ENCODE assay signal across 1 cellular context in the genomic region with DNA sequence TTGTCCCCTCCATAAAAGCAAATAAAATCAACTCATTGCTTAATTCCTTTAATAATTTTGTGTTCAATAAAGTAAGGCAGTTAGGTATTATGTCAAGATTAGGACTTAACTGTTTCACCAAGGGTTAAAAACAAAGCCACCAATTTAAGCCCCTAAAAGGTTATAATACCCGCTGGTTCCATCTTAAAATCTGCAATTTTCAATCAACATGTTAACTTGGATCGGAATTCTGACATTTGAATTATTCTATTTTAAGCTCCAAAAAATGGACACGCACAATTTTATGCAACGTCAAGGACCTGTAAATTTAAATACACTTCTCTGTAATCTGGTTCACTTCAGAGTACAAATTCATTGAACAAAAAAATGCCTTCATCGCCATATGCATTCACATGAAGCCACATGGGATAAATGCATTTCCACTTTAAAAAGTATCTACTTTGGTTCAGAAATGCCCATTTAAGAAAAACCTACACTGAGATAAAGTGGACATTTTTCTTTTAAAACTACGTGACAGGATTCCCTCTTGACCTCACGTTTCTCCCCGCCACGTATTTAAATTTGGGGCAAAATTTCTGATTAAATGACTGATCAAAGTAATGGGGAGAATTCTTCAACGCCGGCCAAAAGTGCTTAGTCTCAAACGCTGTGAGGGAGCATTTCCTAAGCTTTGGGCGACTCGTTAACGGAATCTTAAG.
A peak's percentile ranks its signal among the peaks of the same experiment; 100 is the strongest.
TF ChIP-seq lines count a peak whose summit lies in the region.

No MANE protein-coding gene starts in this region.

TF ChIP-seq in K562, 482 proteins besides CTCF, POLR2A, EP300 and RAD21 (continued from another document and continues in another):
- TF ChIP-seq, protein P1, sequence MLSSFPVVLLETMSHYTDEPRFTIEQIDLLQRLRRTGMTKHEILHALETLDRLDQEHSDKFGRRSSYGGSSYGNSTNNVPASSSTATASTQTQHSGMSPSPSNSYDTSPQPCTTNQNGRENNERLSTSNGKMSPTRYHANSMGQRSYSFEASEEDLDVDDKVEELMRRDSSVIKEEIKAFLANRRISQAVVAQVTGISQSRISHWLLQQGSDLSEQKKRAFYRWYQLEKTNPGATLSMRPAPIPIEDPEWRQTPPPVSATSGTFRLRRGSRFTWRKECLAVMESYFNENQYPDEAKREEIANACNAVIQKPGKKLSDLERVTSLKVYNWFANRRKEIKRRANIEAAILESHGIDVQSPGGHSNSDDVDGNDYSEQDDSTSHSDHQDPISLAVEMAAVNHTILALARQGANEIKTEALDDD (IDR thresholded peaks at IDR 0.05): peak; percentile 31; the same call in 1 of the 2 replicates
- TF ChIP-seq MXI1 (IDR thresholded peaks at IDR 0.05; ENCODE audit: low read depth, low read length): no peak
- TF ChIP-seq ATF7 (IDR thresholded peaks at IDR 0.05): no peak
- no peak for TF ChIP-seq SMARCA5 (IDR thresholded peaks at IDR 0.05)
- TF ChIP-seq ZNF780A (CRISPR knock-in tag; IDR thresholded peaks at IDR 0.05): 0 out of 2 replicates have a peak, but pooled peaks have one; percentile 29
- no peak for TF ChIP-seq ETV1 (tag; conservative IDR thresholded peaks at IDR 0.05; ENCODE audit: low read depth)
- TF ChIP-seq TAF9B (IDR thresholded peaks at IDR 0.05; ENCODE audit: partially characterized antibody): no peak
- TF ChIP-seq, protein P2, sequence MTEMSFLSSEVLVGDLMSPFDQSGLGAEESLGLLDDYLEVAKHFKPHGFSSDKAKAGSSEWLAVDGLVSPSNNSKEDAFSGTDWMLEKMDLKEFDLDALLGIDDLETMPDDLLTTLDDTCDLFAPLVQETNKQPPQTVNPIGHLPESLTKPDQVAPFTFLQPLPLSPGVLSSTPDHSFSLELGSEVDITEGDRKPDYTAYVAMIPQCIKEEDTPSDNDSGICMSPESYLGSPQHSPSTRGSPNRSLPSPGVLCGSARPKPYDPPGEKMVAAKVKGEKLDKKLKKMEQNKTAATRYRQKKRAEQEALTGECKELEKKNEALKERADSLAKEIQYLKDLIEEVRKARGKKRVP (CRISPR knock-in tag; IDR thresholded peaks at IDR 0.05): no peak
- TF ChIP-seq ZNF3 (CRISPR knock-in tag; IDR thresholded peaks at IDR 0.05): 0 out of 2 replicates have a peak, but pooled peaks have one; percentile 57
- peak; percentile 38 for TF ChIP-seq NFIC (IDR thresholded peaks at IDR 0.05)
- no peak for TF ChIP-seq JUND (IDR thresholded peaks at IDR 0.05; ENCODE audit: borderline replicate concordance, low read depth, low read length)
- TF ChIP-seq JUND (tag; IDR thresholded peaks at IDR 0.05; ENCODE audit: borderline replicate concordance, low read depth, low read length): no peak
- TF ChIP-seq ZC3H11A (IDR thresholded peaks at IDR 0.05; ENCODE audit: low read depth, low read length): no peak
- TF ChIP-seq, protein P3, sequence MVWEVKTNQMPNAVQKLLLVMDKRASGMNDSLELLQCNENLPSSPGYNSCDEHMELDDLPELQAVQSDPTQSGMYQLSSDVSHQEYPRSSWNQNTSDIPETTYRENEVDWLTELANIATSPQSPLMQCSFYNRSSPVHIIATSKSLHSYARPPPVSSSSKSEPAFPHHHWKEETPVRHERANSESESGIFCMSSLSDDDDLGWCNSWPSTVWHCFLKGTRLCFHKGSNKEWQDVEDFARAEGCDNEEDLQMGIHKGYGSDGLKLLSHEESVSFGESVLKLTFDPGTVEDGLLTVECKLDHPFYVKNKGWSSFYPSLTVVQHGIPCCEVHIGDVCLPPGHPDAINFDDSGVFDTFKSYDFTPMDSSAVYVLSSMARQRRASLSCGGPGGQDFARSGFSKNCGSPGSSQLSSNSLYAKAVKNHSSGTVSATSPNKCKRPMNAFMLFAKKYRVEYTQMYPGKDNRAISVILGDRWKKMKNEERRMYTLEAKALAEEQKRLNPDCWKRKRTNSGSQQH (CRISPR knock-in tag; IDR thresholded peaks at IDR 0.05): no peak
- TF ChIP-seq SIN3A (IDR thresholded peaks at IDR 0.05; ENCODE audit: borderline replicate concordance in 2 of 2, control insufficient read depth in 1 of 2, low read depth in 2 of 2, low read length in 2 of 2): 0 out of 4 replicates have a peak, but pooled peaks of 1 of the 2 experiments have one; percentile 34
- TF ChIP-seq POU5F1 (IDR thresholded peaks at IDR 0.05; ENCODE audit: borderline replicate concordance, low read depth, low read length, partially characterized antibody): no peak
- TF ChIP-seq, protein P4, sequence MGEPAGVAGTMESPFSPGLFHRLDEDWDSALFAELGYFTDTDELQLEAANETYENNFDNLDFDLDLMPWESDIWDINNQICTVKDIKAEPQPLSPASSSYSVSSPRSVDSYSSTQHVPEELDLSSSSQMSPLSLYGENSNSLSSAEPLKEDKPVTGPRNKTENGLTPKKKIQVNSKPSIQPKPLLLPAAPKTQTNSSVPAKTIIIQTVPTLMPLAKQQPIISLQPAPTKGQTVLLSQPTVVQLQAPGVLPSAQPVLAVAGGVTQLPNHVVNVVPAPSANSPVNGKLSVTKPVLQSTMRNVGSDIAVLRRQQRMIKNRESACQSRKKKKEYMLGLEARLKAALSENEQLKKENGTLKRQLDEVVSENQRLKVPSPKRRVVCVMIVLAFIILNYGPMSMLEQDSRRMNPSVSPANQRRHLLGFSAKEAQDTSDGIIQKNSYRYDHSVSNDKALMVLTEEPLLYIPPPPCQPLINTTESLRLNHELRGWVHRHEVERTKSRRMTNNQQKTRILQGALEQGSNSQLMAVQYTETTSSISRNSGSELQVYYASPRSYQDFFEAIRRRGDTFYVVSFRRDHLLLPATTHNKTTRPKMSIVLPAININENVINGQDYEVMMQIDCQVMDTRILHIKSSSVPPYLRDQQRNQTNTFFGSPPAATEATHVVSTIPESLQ (CRISPR knock-in tag; IDR thresholded peaks at IDR 0.05): no peak
- TF ChIP-seq DDX20 (tag; IDR thresholded peaks at IDR 0.05; ENCODE audit: low read depth): no peak
- TF ChIP-seq, protein P5, sequence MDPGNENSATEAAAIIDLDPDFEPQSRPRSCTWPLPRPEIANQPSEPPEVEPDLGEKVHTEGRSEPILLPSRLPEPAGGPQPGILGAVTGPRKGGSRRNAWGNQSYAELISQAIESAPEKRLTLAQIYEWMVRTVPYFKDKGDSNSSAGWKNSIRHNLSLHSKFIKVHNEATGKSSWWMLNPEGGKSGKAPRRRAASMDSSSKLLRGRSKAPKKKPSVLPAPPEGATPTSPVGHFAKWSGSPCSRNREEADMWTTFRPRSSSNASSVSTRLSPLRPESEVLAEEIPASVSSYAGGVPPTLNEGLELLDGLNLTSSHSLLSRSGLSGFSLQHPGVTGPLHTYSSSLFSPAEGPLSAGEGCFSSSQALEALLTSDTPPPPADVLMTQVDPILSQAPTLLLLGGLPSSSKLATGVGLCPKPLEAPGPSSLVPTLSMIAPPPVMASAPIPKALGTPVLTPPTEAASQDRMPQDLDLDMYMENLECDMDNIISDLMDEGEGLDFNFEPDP (CRISPR knock-in tag; IDR thresholded peaks at IDR 0.05): peak; percentile 58; the same call in 1 of the 2 replicates
- TF ChIP-seq PRPF4 (IDR thresholded peaks at IDR 0.05; ENCODE audit: insufficient read depth, low read depth, low read length, poor library complexity, severe bottlenecking): no peak
- TF ChIP-seq, protein P6, sequence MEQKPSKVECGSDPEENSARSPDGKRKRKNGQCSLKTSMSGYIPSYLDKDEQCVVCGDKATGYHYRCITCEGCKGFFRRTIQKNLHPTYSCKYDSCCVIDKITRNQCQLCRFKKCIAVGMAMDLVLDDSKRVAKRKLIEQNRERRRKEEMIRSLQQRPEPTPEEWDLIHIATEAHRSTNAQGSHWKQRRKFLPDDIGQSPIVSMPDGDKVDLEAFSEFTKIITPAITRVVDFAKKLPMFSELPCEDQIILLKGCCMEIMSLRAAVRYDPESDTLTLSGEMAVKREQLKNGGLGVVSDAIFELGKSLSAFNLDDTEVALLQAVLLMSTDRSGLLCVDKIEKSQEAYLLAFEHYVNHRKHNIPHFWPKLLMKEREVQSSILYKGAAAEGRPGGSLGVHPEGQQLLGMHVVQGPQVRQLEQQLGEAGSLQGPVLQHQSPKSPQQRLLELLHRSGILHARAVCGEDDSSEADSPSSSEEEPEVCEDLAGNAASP (IDR thresholded peaks at IDR 0.05): no peak
- peak; percentile 77 for TF ChIP-seq BRD9 (IDR thresholded peaks at IDR 0.05; ENCODE audit: low read depth, partially characterized antibody)
- TF ChIP-seq NEUROD1 (IDR thresholded peaks at IDR 0.05; ENCODE audit: borderline replicate concordance, low read depth, low read length, partially characterized antibody): no peak
- TF ChIP-seq FOXP1 (CRISPR knock-in tag; IDR thresholded peaks at IDR 0.05): no peak
- no peak for TF ChIP-seq MIER1 (IDR thresholded peaks at IDR 0.05; ENCODE audit: low read depth)
- TF ChIP-seq POLR3G (IDR thresholded peaks at IDR 0.05; ENCODE audit: extremely low read depth, insufficient read length, insufficient replicate concordance): no peak
- no peak for TF ChIP-seq ELF2 (CRISPR knock-in tag; IDR thresholded peaks at IDR 0.05)
- no peak for TF ChIP-seq SREBF2 (CRISPR knock-in tag; IDR thresholded peaks at IDR 0.05)
- no peak for TF ChIP-seq RCOR1 (IDR thresholded peaks at IDR 0.05; ENCODE audit: borderline replicate concordance in 1 of 2, low read depth in 2 of 2, low read length in 2 of 2)
- TF ChIP-seq, protein P7, sequence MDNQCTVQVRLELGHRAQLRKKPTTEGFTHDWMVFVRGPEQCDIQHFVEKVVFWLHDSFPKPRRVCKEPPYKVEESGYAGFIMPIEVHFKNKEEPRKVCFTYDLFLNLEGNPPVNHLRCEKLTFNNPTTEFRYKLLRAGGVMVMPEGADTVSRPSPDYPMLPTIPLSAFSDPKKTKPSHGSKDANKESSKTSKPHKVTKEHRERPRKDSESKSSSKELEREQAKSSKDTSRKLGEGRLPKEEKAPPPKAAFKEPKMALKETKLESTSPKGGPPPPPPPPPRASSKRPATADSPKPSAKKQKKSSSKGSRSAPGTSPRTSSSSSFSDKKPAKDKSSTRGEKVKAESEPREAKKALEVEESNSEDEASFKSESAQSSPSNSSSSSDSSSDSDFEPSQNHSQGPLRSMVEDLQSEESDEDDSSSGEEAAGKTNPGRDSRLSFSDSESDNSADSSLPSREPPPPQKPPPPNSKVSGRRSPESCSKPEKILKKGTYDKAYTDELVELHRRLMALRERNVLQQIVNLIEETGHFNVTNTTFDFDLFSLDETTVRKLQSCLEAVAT (IDR thresholded peaks at IDR 0.05): peak in 1 of 2 experiments; percentile 53; a peak in 3 of 4 replicates
- TF ChIP-seq, protein P8, sequence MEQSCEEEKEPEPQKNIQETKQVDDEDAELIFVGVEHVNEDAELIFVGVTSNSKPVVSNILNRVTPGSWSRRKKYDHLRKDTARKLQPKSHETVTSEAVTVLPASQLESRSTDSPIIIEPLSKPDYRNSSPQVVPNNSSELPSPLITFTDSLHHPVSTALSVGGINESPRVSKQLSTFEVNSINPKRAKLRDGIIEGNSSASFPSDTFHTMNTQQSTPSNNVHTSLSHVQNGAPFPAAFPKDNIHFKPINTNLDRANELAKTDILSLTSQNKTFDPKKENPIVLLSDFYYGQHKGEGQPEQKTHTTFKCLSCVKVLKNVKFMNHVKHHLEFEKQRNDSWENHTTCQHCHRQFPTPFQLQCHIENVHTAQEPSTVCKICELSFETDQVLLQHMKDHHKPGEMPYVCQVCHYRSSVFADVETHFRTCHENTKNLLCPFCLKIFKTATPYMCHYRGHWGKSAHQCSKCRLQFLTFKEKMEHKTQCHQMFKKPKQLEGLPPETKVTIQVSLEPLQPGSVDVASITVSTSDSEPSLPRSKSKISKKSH (CRISPR knock-in tag; IDR thresholded peaks at IDR 0.05): no peak
- TF ChIP-seq NR2C1 (IDR thresholded peaks at IDR 0.05): no peak
- no peak for TF ChIP-seq NR2C1 (tag; IDR thresholded peaks at IDR 0.05)
- TF ChIP-seq, protein P9, sequence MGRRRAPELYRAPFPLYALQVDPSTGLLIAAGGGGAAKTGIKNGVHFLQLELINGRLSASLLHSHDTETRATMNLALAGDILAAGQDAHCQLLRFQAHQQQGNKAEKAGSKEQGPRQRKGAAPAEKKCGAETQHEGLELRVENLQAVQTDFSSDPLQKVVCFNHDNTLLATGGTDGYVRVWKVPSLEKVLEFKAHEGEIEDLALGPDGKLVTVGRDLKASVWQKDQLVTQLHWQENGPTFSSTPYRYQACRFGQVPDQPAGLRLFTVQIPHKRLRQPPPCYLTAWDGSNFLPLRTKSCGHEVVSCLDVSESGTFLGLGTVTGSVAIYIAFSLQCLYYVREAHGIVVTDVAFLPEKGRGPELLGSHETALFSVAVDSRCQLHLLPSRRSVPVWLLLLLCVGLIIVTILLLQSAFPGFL (CRISPR knock-in tag; IDR thresholded peaks at IDR 0.05): no peak
- no peak for TF ChIP-seq KDM5B (IDR thresholded peaks at IDR 0.05; ENCODE audit: insufficient replicate concordance, low read depth, low read length)
- TF ChIP-seq CEBPG (CRISPR knock-in tag; IDR thresholded peaks at IDR 0.05): no peak
- no peak for TF ChIP-seq CEBPG (tag; conservative IDR thresholded peaks at IDR 0.05 in 1 of 2, IDR thresholded peaks at IDR 0.05 in 1 of 2)
- TF ChIP-seq HMG20B (CRISPR knock-in tag; IDR thresholded peaks at IDR 0.05): 0 out of 2 replicates have a peak, but pooled peaks have one; percentile 44
- TF ChIP-seq CREB1 (IDR thresholded peaks at IDR 0.05): no peak
- no peak; the same call in 1 of the 2 replicates for TF ChIP-seq CREB1 (CRISPR knock-in tag; IDR thresholded peaks at IDR 0.05)
- TF ChIP-seq ZFP30 (CRISPR knock-in tag; IDR thresholded peaks at IDR 0.05; ENCODE audit: borderline replicate concordance): no peak
- no peak for TF ChIP-seq ZC3H4 (CRISPR knock-in tag; IDR thresholded peaks at IDR 0.05; ENCODE audit: borderline replicate concordance)
- no peak for TF ChIP-seq RFX7 (CRISPR knock-in tag; IDR thresholded peaks at IDR 0.05)
- TF ChIP-seq SP1 (CRISPR knock-in tag; IDR thresholded peaks at IDR 0.05): no peak
- TF ChIP-seq FOXM1 (IDR thresholded peaks at IDR 0.05; ENCODE audit: low read depth): no peak
- TF ChIP-seq FOXM1 (CRISPR knock-in tag; IDR thresholded peaks at IDR 0.05; ENCODE audit: low read depth): no peak
- TF ChIP-seq, protein P10, sequence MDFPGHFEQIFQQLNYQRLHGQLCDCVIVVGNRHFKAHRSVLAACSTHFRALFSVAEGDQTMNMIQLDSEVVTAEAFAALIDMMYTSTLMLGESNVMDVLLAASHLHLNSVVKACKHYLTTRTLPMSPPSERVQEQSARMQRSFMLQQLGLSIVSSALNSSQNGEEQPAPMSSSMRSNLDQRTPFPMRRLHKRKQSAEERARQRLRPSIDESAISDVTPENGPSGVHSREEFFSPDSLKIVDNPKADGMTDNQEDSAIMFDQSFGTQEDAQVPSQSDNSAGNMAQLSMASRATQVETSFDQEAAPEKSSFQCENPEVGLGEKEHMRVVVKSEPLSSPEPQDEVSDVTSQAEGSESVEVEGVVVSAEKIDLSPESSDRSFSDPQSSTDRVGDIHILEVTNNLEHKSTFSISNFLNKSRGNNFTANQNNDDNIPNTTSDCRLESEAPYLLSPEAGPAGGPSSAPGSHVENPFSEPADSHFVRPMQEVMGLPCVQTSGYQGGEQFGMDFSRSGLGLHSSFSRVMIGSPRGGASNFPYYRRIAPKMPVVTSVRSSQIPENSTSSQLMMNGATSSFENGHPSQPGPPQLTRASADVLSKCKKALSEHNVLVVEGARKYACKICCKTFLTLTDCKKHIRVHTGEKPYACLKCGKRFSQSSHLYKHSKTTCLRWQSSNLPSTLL (IDR thresholded peaks at IDR 0.05): no peak
- TF ChIP-seq, protein P11, sequence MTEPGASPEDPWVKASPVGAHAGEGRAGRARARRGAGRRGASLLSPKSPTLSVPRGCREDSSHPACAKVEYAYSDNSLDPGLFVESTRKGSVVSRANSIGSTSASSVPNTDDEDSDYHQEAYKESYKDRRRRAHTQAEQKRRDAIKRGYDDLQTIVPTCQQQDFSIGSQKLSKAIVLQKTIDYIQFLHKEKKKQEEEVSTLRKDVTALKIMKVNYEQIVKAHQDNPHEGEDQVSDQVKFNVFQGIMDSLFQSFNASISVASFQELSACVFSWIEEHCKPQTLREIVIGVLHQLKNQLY (CRISPR knock-in tag; conservative IDR thresholded peaks at IDR 0.05): 0 out of 4 replicates have a peak, but pooled peaks of 1 of the 2 experiments have one; percentile 19
